Comparison of ENCODE assay signal across 18 cellular contexts in genomic region chr2:237712477-237713377, GRCh38.
DNase-seq lines count a peak whose midpoint lies in the region; ATAC-seq and TF ChIP-seq lines count a peak whose summit lies in the region.
"Had no signal": no experiment of that assay in that cellular context is flagged by ENCODE, and none has a peak within 500 bp of the region (broad histone marks: within the 10 kb centered on the region; RNA-seq: fewer than 3 reads in every experiment).

No MANE protein-coding gene starts in this region.

- H3K36me3 Mint-ChIP-seq in IgD-negative memory B cell, result no peaks in the 10 kb centered on the region
- peaks cover 3% of the 10 kb centered on the region for H3K36me3 Mint-ChIP-seq in neural crest cell (ENCODE audit: low read depth)

- no peak overlapping the region for H3K4me3 ChIP-seq in BLaER1 treated with 17β-estradiol and CSF1 and Interleukin-3, amounts not matched to agents 10 nM and 100 nM
- H3K4me3 ChIP-seq: hepatocyte, suprapubic skin had no signal

- intact Hi-C loops in Right ventricle myocardium superior (cut with DNase I), result no loop called here

- H3K9ac ChIP-seq in BLaER1 treated with 17β-estradiol and CSF1 and Interleukin-3, amounts not matched to agents 10 nM and 100 nM, result peak overlapping the region in 1 of 11 experiments; percentile 3; a peak in 1 of 22 replicates

- H4K20me1 ChIP-seq in BLaER1 treated with 17β-estradiol and CSF1 and Interleukin-3, amounts not matched to agents 10 nM and 100 nM, result peaks cover 99 to 100% (median 100%) of the 10 kb centered on the region in 11 experiments

- H3K4me2 ChIP-seq in BLaER1 treated with 17β-estradiol and CSF1 and Interleukin-3, amounts not matched to agents 10 nM and 100 nM, result peak overlapping the region in 10 of 11 experiments; percentile 5 to 33 (median 22); a peak in 11 of 22 replicates
- H3K4me2 ChIP-seq: hepatocyte had no signal

- peak; percentile 62 for ATAC-seq in Right ventricle myocardium superior (ENCODE audit: poor library complexity)
- no peak for ATAC-seq in GM19455 (IDR thresholded peaks at IDR 0.05; ENCODE audit: unreplicated experiment)
- ATAC-seq in HG02642 (IDR thresholded peaks at IDR 0.05; ENCODE audit: poor library complexity, unreplicated experiment), result no peak

- peaks cover 59 to 79% (median 66%) of the 10 kb centered on the region in 11 experiments for H3K36me3 ChIP-seq in BLaER1 treated with 17β-estradiol and CSF1 and Interleukin-3, amounts not matched to agents 10 nM and 100 nM

- H3K4me3 Mint-ChIP-seq in IgD-negative memory B cell (no peak overlapping the region), neural crest cell (no peak overlapping the region)

- no peaks in the 10 kb centered on the region for H3K27me3 ChIP-seq in BLaER1 treated with 17β-estradiol and CSF1 and Interleukin-3, amounts not matched to agents 10 nM and 100 nM
- H3K27me3 ChIP-seq: BE2C, hepatocyte, suprapubic skin had no signal

- 0 out of 22 replicates have a peak overlapping the region, but pooled peaks of 1 of the 11 experiments have one; percentile 11 for H3K27ac ChIP-seq in BLaER1 treated with 17β-estradiol and CSF1 and Interleukin-3, amounts not matched to agents 10 nM and 100 nM
- H3K27ac ChIP-seq: hepatocyte, suprapubic skin had no signal

- H3K27me3 Mint-ChIP-seq in IgD-negative memory B cell (no peaks in the 10 kb centered on the region), neural crest cell (ENCODE audit: low read depth) (no peaks in the 10 kb centered on the region)

- DNase-seq in Right ventricle myocardium superior (no peak), neural crest cell (ENCODE audit: low read depth, low spot score) (no peak), GOT3 (lab: John Stamatoyannopoulos, UW) (no peak), T-helper 2 cell (no peak)
- DNase-seq: activated CD4-positive, CD25-positive, alpha-beta regulatory T cell; BE2C; DMS79; effector memory CD4-positive, alpha-beta T cell; NCI-H2029 treated with DMSO at 0.1 percent for 48 hours; NCI-H510A; stimulated activated CD4-positive, alpha-beta T cell treated with anti-CD3 and anti-CD28 coated beads, Interleukin-4, amount 100 ng/mL, for 1 hour; T-helper 1 cell had no signal

- H3K4me1 Mint-ChIP-seq in IgD-negative memory B cell (peaks cover 26 to 38% (median 35%) of the 10 kb centered on the region in 3 donors), neural crest cell (peaks cover 32% of the 10 kb centered on the region)

- H3K9me3 Mint-ChIP-seq in IgD-negative memory B cell, result no peaks in the 10 kb centered on the region
- H3K9me3 Mint-ChIP-seq in neural crest cell, result no peaks in the 10 kb centered on the region

- no peak for TF ChIP-seq CTCF in neural crest cell (conservative IDR thresholded peaks at IDR 0.05)

- H3K27ac Mint-ChIP-seq in IgD-negative memory B cell (peak overlapping the region; percentile 39 to 86 (median 84)), neural crest cell (ENCODE audit: unreplicated experiment) (peak overlapping the region; percentile 15)

- H3K4me1 ChIP-seq in BLaER1 treated with 17β-estradiol and CSF1 and Interleukin-3, amounts not matched to agents 10 nM and 100 nM, result peaks cover 56 to 76% (median 71%) of the 10 kb centered on the region in 10 experiments

- no peaks in the 10 kb centered on the region for H3K9me3 ChIP-seq in BLaER1 treated with 17β-estradiol and CSF1 and Interleukin-3, amounts not matched to agents 10 nM and 100 nM (replicated peaks in 1 of 11)
- H3K9me3 ChIP-seq: BE2C, suprapubic skin had no signal
